ENCODE assay signal across 12 cellular contexts in the genomic region with DNA sequence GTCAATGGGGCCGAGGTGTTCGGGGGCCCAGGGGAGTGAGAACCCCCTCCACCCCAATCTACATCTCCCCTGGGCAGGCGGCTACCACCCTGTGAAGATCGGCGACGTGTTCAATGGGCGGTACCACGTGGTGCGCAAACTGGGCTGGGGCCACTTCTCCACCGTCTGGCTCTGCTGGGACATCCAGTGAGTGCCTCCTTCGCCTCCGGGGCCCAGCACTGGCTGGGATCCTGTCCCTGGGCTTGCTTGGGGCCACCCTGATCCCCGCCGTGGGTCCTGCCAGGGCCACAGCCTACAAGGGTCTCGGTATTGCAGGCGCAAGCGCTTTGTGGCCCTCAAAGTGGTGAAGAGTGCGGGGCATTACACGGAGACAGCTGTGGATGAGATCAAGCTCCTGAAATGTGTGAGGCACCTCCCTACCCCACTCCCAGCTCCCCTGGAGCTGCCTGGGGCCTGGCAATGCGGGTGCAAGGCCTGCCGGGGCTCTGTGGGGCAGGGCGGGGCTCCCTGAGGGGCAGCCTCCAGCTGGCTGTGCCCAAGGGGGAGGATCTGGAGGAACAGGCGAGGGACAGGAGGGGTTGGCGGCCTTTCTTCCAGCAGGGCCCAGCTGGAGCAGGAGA. TPM values are rescaled to one million over a fixed set of nuclear protein-coding genes. Genes with fewer than 3 reads are reported as not detected.
DNase-seq lines count a peak whose midpoint lies in the region; ATAC-seq and TF ChIP-seq lines count a peak whose summit lies in the region.
"Had no signal": no experiment of that assay in that cellular context is flagged by ENCODE, and none has a peak within 500 bp of the region (broad histone marks: within the 10 kb centered on the region; RNA-seq: fewer than 3 reads in every experiment).

No MANE protein-coding gene starts in this region.

- intact Hi-C loops in IMR-90 (cut with micrococcal nuclease) = no loop called here
- intact Hi-C loops in Calu3 (cut with micrococcal nuclease; ENCODE audit: unreplicated experiment) = no loop called here
- intact Hi-C loops in activated naive CD4-positive, alpha-beta T cell treated with anti-CD3 and anti-CD28 coated beads for 36 hours (cut with micrococcal nuclease) = no loop called here

- H2BK120ac ChIP-seq in IMR-90 (ENCODE audit: low read depth, low read length) = no peak overlapping the region

- peak overlapping the region in 2 of 10 experiments; percentile 37 to 40; a peak in 2 of 20 replicates for H3K4me3 ChIP-seq in BLaER1 treated with 17β-estradiol and CSF1 and Interleukin-3, amounts not matched to agents 10 nM and 100 nM
- no peak overlapping the region for H3K4me3 ChIP-seq in IMR-90 (ENCODE audit: insufficient read depth, low read depth, low read length)
- peak overlapping the region; percentile 49 for H3K4me3 ChIP-seq in coronary artery
- H3K4me3 ChIP-seq in parathyroid adenoma (ENCODE audit: low read depth, low read length) = no peak overlapping the region
- no peak overlapping the region for H3K4me3 ChIP-seq in neural progenitor cell

- no peak overlapping the region for H2BK5ac ChIP-seq in IMR-90 (ENCODE audit: low read depth, low read length, poor library complexity, severe bottlenecking)

- POLR2A ChIA-PET in IMR-90 (lab: Charles Lee; ENCODE audit: unreplicated experiment) = no interaction called here

- peaks cover 31% of the 10 kb centered on the region for H3K36me3 Mint-ChIP-seq in Calu3 (ENCODE audit: insufficient read depth, unreplicated experiment)
- H3K36me3 Mint-ChIP-seq in activated naive CD4-positive, alpha-beta T cell treated with anti-CD3 and anti-CD28 coated beads for 36 hours (ENCODE audit: low read depth) = no peaks in the 10 kb centered on the region
- no peaks in the 10 kb centered on the region for H3K36me3 Mint-ChIP-seq in neural progenitor cell

- no peak for TF ChIP-seq CTCF in IMR-90 (conservative IDR thresholded peaks at IDR 0.05; ENCODE audit: low read depth, low read length)
- TF ChIP-seq CTCF in coronary artery (IDR thresholded peaks at IDR 0.05) = no peak
- no peak for TF ChIP-seq CTCF in parathyroid adenoma (IDR thresholded peaks at IDR 0.05)
- no peak for TF ChIP-seq CTCF in Calu3 (IDR thresholded peaks at IDR 0.05; ENCODE audit: unreplicated experiment)
- TF ChIP-seq CTCF in neural progenitor cell (IDR thresholded peaks at IDR 0.05) = no peak

- H3K79me2 ChIP-seq in parathyroid adenoma = no peaks in the 10 kb centered on the region
- no peaks in the 10 kb centered on the region for H3K79me2 ChIP-seq in neural progenitor cell (ENCODE audit: low read depth)

- H3K18ac ChIP-seq in IMR-90 (ENCODE audit: low read depth, low read length) = no peak overlapping the region

- no peaks in the 10 kb centered on the region for H3K79me1 ChIP-seq in IMR-90 (ENCODE audit: low read depth in 1 of 2, low read length in 2 of 2)

- H3K56ac ChIP-seq in IMR-90 (ENCODE audit: extremely low read depth, insufficient read depth, low read length) = no peak overlapping the region

- H3K9me3 Mint-ChIP-seq in Calu3 (ENCODE audit: low read depth, unreplicated experiment) (no peaks in the 10 kb centered on the region), neural progenitor cell (peaks cover 9% of the 10 kb centered on the region)
- no peaks in the 10 kb centered on the region for H3K9me3 Mint-ChIP-seq in activated naive CD4-positive, alpha-beta T cell treated with anti-CD3 and anti-CD28 coated beads for 36 hours
- H3K9me3 Mint-ChIP-seq: activated CD4-positive, alpha-beta memory T cell treated with anti-CD3 and anti-CD28 coated beads for 36 hours had no signal

- in situ Hi-C loops in IMR-90 (cut with MboI; ENCODE audit: low sequenced_read_pairs) = no loop called here

- H3K27ac Mint-ChIP-seq in Calu3 (ENCODE audit: unreplicated experiment) = no peak overlapping the region
- no peak overlapping the region for H3K27ac Mint-ChIP-seq in activated naive CD4-positive, alpha-beta T cell treated with anti-CD3 and anti-CD28 coated beads for 36 hours
- H3K27ac Mint-ChIP-seq in neural progenitor cell = no peak overlapping the region
- H3K27ac Mint-ChIP-seq: activated CD4-positive, alpha-beta memory T cell treated with anti-CD3 and anti-CD28 coated beads for 36 hours had no signal

- peaks cover 0 to 88% (median 17%) of the 10 kb centered on the region in 11 experiments; a peak in 14 of 22 replicates for H4K20me1 ChIP-seq in BLaER1 treated with 17β-estradiol and CSF1 and Interleukin-3, amounts not matched to agents 10 nM and 100 nM
- H4K20me1 ChIP-seq in IMR-90 (ENCODE audit: insufficient read depth, low read length) (no peaks in the 10 kb centered on the region), neural progenitor cell (ENCODE audit: low read depth) (no peaks in the 10 kb centered on the region)

- H4K8ac ChIP-seq in IMR-90 (ENCODE audit: low read depth in 2 of 2, low read length in 2 of 2) = no peak overlapping the region

- H2AK9ac ChIP-seq in IMR-90 (replicated peaks; ENCODE audit: low read depth, low read length, poor library complexity) = peak overlapping the region; percentile 24

- H4K5ac ChIP-seq in IMR-90 (ENCODE audit: low read depth, low read length) = no peak overlapping the region

- H2BK15ac ChIP-seq in IMR-90 (ENCODE audit: low read depth, low read length) = no peak overlapping the region

- H3K4me1 Mint-ChIP-seq in Calu3 (ENCODE audit: low read depth, unreplicated experiment) = peaks cover 9% of the 10 kb centered on the region
- H3K4me1 Mint-ChIP-seq in activated naive CD4-positive, alpha-beta T cell treated with anti-CD3 and anti-CD28 coated beads for 36 hours (ENCODE audit: low read depth) = peaks cover 8% of the 10 kb centered on the region
- H3K4me1 Mint-ChIP-seq in neural progenitor cell = peaks cover 8% of the 10 kb centered on the region

- H3K4me1 ChIP-seq in BLaER1 treated with 17β-estradiol and CSF1 and Interleukin-3, amounts not matched to agents 10 nM and 100 nM = peaks cover 24 to 70% (median 43%) of the 10 kb centered on the region in 10 experiments
- H3K4me1 ChIP-seq in IMR-90 (ENCODE audit: control insufficient read depth, insufficient read depth, low read length) (no peaks in the 10 kb centered on the region), parathyroid adenoma (no peaks in the 10 kb centered on the region), neural progenitor cell (no peaks in the 10 kb centered on the region)

- H2AK5ac ChIP-seq in IMR-90 (ENCODE audit: low read depth, low read length) = no peak overlapping the region

- H3K14ac ChIP-seq in IMR-90 (replicated peaks; ENCODE audit: low read depth, low read length) = no peak overlapping the region

- WGBS in IMR-90 (ENCODE audit: extremely low coverage in 2 of 2, insufficient read length in 1 of 2), 2 experiments = 78% methylated on average over 14 of the region's 24 CpGs; no CpG with 5 or more reads in 1 of the 2 experiments

- DNase-seq in IMR-90 (no peak), coronary artery (ENCODE audit: low spot score) (no peak), Calu3 (no peak), neural progenitor cell (ENCODE audit: low spot score) (no peak), D341Med (ENCODE audit: low spot score) (no peak)
- no peak for DNase-seq in activated naive CD4-positive, alpha-beta T cell treated with anti-CD3 and anti-CD28 coated beads for 36 hours
- DNase-seq: activated CD4-positive, alpha-beta memory T cell treated with anti-CD3 and anti-CD28 coated beads for 36 hours; activated gamma-delta T cell treated with Interleukin-2 at 50 U/mL for 16 hours; occipital lobe; stimulated activated CD4-positive, alpha-beta T cell treated with anti-CD3 and anti-CD28 coated beads, Interleukin-1b, Interleukin-23, amount 100 ng/mL, for 48 hours had no signal

- BruUV-seq in IMR-90 (replicated peaks; lab: Mats Ljungman, UMichigan) = no TSS peak
- no TSS peak for BruUV-seq in Calu3 (replicated peaks; lab: Mats Ljungman, UMichigan)

- H3K9me1 ChIP-seq in IMR-90 (ENCODE audit: insufficient read depth, low read length) = no peaks in the 10 kb centered on the region

- peak overlapping the region in 6 of 11 experiments; percentile 32 to 64 (median 58); a peak in 8 of 22 replicates for H3K27ac ChIP-seq in BLaER1 treated with 17β-estradiol and CSF1 and Interleukin-3, amounts not matched to agents 10 nM and 100 nM
- no peak overlapping the region for H3K27ac ChIP-seq in IMR-90 (ENCODE audit: insufficient read depth, low read length)
- peak overlapping the region; percentile 44 to 84 for H3K27ac ChIP-seq in coronary artery
- no peak overlapping the region for H3K27ac ChIP-seq in parathyroid adenoma
- no peak overlapping the region for H3K27ac ChIP-seq in neural progenitor cell

- ATAC-seq in IMR-90 (ENCODE audit: low read depth) = peak; percentile 4; the same call in 1 of the 2 replicates

- peaks cover 0 to 25% (median 12%) of the 10 kb centered on the region in 11 experiments; a peak in 9 of 22 replicates for H3K36me3 ChIP-seq in BLaER1 treated with 17β-estradiol and CSF1 and Interleukin-3, amounts not matched to agents 10 nM and 100 nM
- H3K36me3 ChIP-seq in IMR-90 (ENCODE audit: control insufficient read depth, insufficient read depth, low read length) = peaks cover 7% of the 10 kb centered on the region; the same call in 1 of the 2 replicates
- no peaks in the 10 kb centered on the region for H3K36me3 ChIP-seq in parathyroid adenoma (ENCODE audit: control insufficient read depth, insufficient read depth, low read length)
- no peaks in the 10 kb centered on the region for H3K36me3 ChIP-seq in neural progenitor cell

- peaks cover 15% of the 10 kb centered on the region for H3K27me3 Mint-ChIP-seq in Calu3 (ENCODE audit: unreplicated experiment)
- peaks cover 5% of the 10 kb centered on the region for H3K27me3 Mint-ChIP-seq in activated naive CD4-positive, alpha-beta T cell treated with anti-CD3 and anti-CD28 coated beads for 36 hours (ENCODE audit: low read depth)
- peaks cover 5% of the 10 kb centered on the region for H3K27me3 Mint-ChIP-seq in neural progenitor cell (ENCODE audit: insufficient read depth, low read depth)

- peaks cover 0 to 47% (median 9%) of the 10 kb centered on the region in 11 experiments; a peak in 8 of 22 replicates for H3K9me3 ChIP-seq in BLaER1 treated with 17β-estradiol and CSF1 and Interleukin-3, amounts not matched to agents 10 nM and 100 nM (replicated peaks in 1 of 11)
- H3K9me3 ChIP-seq in IMR-90 (ENCODE audit: control insufficient read depth, insufficient read depth, low read length) (no peaks in the 10 kb centered on the region; the same call in 1 of the 2 replicates), parathyroid adenoma (ENCODE audit: control insufficient read depth, low read length) (no peaks in the 10 kb centered on the region), neural progenitor cell (ENCODE audit: low read depth) (no peaks in the 10 kb centered on the region)

- CTCF ChIA-PET in IMR-90 (lab: Yijun Ruan, JAX) = no interaction called here
- CTCF ChIA-PET in Calu3 (lab: Charles Lee) = no interaction called here
- CTCF ChIA-PET in activated naive CD4-positive, alpha-beta T cell treated with anti-CD3 and anti-CD28 coated beads for 36 hours (lab: Charles Lee) = interaction anchor here (0.6 kb wide), 1 partner anchor 172 kb away, joined by 3 read pairs; no protein-coding TSS in a partner anchor

- H3K27me3 ChIP-seq in BLaER1 treated with 17β-estradiol and CSF1 and Interleukin-3, amounts not matched to agents 10 nM and 100 nM = peaks cover 0 to 49% (median 25%) of the 10 kb centered on the region in 11 experiments; a peak in 16 of 22 replicates
- H3K27me3 ChIP-seq in IMR-90 (ENCODE audit: control insufficient read depth, insufficient read depth, low read length) (no peaks in the 10 kb centered on the region), parathyroid adenoma (ENCODE audit: control insufficient read depth, insufficient read depth, low read length) (no peaks in the 10 kb centered on the region), neural progenitor cell (no peaks in the 10 kb centered on the region)

- peak overlapping the region; percentile 56 to 92 (median 79) for H3K4me2 ChIP-seq in BLaER1 treated with 17β-estradiol and CSF1 and Interleukin-3, amounts not matched to agents 10 nM and 100 nM
- no peak overlapping the region for H3K4me2 ChIP-seq in IMR-90 (ENCODE audit: low read depth, low read length)
- H3K4me2 ChIP-seq in parathyroid adenoma (ENCODE audit: low read length) = no peak overlapping the region
- no peak overlapping the region for H3K4me2 ChIP-seq in neural progenitor cell

- TF ChIP-seq RAD21 in IMR-90 (IDR thresholded peaks at IDR 0.05; ENCODE audit: low read length) = no peak

- no peak overlapping the region for H2BK20ac ChIP-seq in IMR-90 (ENCODE audit: low read depth, low read length)

- H3K23ac ChIP-seq in IMR-90 (ENCODE audit: low read depth, low read length) = no peak overlapping the region

- dilution Hi-C loops in IMR-90 (cut with HindIII; ENCODE audit: low sequenced_read_pairs, unreplicated experiment) = no loop called here

- no peak for TF ChIP-seq POLR2A in IMR-90 (IDR thresholded peaks at IDR 0.05; ENCODE audit: low read depth, low read length)

- H3K4me3 Mint-ChIP-seq in Calu3 (ENCODE audit: low read depth, unreplicated experiment) (no peak overlapping the region), neural progenitor cell (no peak overlapping the region)
- no peak overlapping the region for H3K4me3 Mint-ChIP-seq in activated naive CD4-positive, alpha-beta T cell treated with anti-CD3 and anti-CD28 coated beads for 36 hours
- H3K4me3 Mint-ChIP-seq: activated CD4-positive, alpha-beta memory T cell treated with anti-CD3 and anti-CD28 coated beads for 36 hours had no signal

- peak overlapping the region in 8 of 11 experiments; percentile 32 to 70 (median 58); a peak in 11 of 22 replicates for H3K9ac ChIP-seq in BLaER1 treated with 17β-estradiol and CSF1 and Interleukin-3, amounts not matched to agents 10 nM and 100 nM
- H3K9ac ChIP-seq in IMR-90 (ENCODE audit: low read depth, low read length) = no peak overlapping the region
- no peak overlapping the region for H3K9ac ChIP-seq in parathyroid adenoma
- H3K9ac ChIP-seq in neural progenitor cell = no peak overlapping the region

- H3K4ac ChIP-seq in IMR-90 (ENCODE audit: low read depth, low read length) = no peak overlapping the region

- H3F3A ChIP-seq in neural progenitor cell (ENCODE audit: low read depth) = no peaks in the 10 kb centered on the region

- H4K91ac ChIP-seq in IMR-90 (ENCODE audit: insufficient read depth, low read depth, low read length) = no peak overlapping the region

- peak overlapping the region; percentile 67 for H2AFZ ChIP-seq in IMR-90 (replicated peaks; ENCODE audit: low read length, poor library complexity)
- H2AFZ ChIP-seq in parathyroid adenoma = peak overlapping the region; percentile 61
- no peak overlapping the region for H2AFZ ChIP-seq in neural progenitor cell (replicated peaks)

RNA-seq across cellular contexts. Expression of a gene that starts 0.7 kb away (rescaled TPM):
- 0.36 and 0.56 TPM in 2 replicates for total RNA-seq in IMR-90 (2012; rRNA removed)
- polyA plus RNA-seq in IMR-90 (2012; rRNA removed) = 0.34 and 0.70 TPM in 2 replicates
- polyA plus RNA-seq in IMR-90 (2012; cell fraction: cytosol; rRNA removed) = 0.32 and 1.1 TPM in 2 replicates
- polyA plus RNA-seq in IMR-90 (2012; cell fraction: nucleus; rRNA removed; ENCODE audit: low replicate concordance) = 2.9 and 5.6 TPM in 2 replicates
- total RNA-seq in Calu3 (2022) = 0.14 and 0.29 TPM in 2 replicates
- not detected for total RNA-seq in activated naive CD4-positive, alpha-beta T cell treated with anti-CD3 and anti-CD28 coated beads for 36 hours
- not detected in 2 replicates for total RNA-seq in neural progenitor cell (ENCODE audit: low replicate concordance)
- total RNA-seq: activated CD4-positive, alpha-beta memory T cell treated with anti-CD3 and anti-CD28 coated beads for 36 hours had no signal

RNA-seq across cellular contexts. Expression of a gene that starts 12.6 kb away (rescaled TPM):
- total RNA-seq in IMR-90 (2012; rRNA removed) (75.8 and 79.4 TPM in 2 replicates), Calu3 (2022) (64.5 and 71.2 TPM in 2 replicates), neural progenitor cell (ENCODE audit: low replicate concordance) (40.3 and 50.6 TPM in 2 replicates)
- polyA plus RNA-seq in IMR-90 (2012; rRNA removed) = 85.7 and 95.0 TPM in 2 replicates
- polyA plus RNA-seq in IMR-90 (2012; cell fraction: cytosol; rRNA removed) = 67.0 and 200 TPM in 2 replicates
- polyA plus RNA-seq in IMR-90 (2012; cell fraction: nucleus; rRNA removed; ENCODE audit: low replicate concordance) = 164 and 364 TPM in 2 replicates
- 10 to 100 TPM; 46.3 to 49.9 TPM for total RNA-seq in activated naive CD4-positive, alpha-beta T cell treated with anti-CD3 and anti-CD28 coated beads for 36 hours

RNA-seq across cellular contexts. Expression of a gene that starts 12.9 kb away (rescaled TPM):
- total RNA-seq in IMR-90 (2012; rRNA removed) (118 and 141 TPM in 2 replicates), Calu3 (2022) (360 and 391 TPM in 2 replicates), neural progenitor cell (ENCODE audit: low replicate concordance) (58.4 and 112 TPM in 2 replicates)
- polyA plus RNA-seq in IMR-90 (2012; rRNA removed) = 480 and 481 TPM in 2 replicates
- polyA plus RNA-seq in IMR-90 (2012; cell fraction: cytosol; rRNA removed) = 329 and 598 TPM in 2 replicates
- polyA plus RNA-seq in IMR-90 (2012; cell fraction: nucleus; rRNA removed; ENCODE audit: low replicate concordance) = 171 and 243 TPM in 2 replicates
- 100 to 1,000 TPM; 148 to 152 TPM for total RNA-seq in activated naive CD4-positive, alpha-beta T cell treated with anti-CD3 and anti-CD28 coated beads for 36 hours

RNA-seq across cellular contexts. Expression of a gene that starts 17.5 kb away (rescaled TPM):
- total RNA-seq in IMR-90 (2012; rRNA removed) = 0.36 and 1.7 TPM in 2 replicates
- polyA plus RNA-seq in IMR-90 (2012; rRNA removed) = 22.3 and 26.9 TPM in 2 replicates
- 9.9 and 21.3 TPM in 2 replicates for polyA plus RNA-seq in IMR-90 (2012; cell fraction: cytosol; rRNA removed)
- 117 and 388 TPM in 2 replicates for polyA plus RNA-seq in IMR-90 (2012; cell fraction: nucleus; rRNA removed; ENCODE audit: low replicate concordance)
- 37.5 and 49.2 TPM in 2 replicates for total RNA-seq in Calu3 (2022)
- under 1 TPM; 0.05 to 0.44 TPM for total RNA-seq in activated naive CD4-positive, alpha-beta T cell treated with anti-CD3 and anti-CD28 coated beads for 36 hours
- 0.25 and 0.71 TPM in 2 replicates for total RNA-seq in neural progenitor cell (ENCODE audit: low replicate concordance)

RNA-seq across cellular contexts. Expression of a gene that starts 48.8 kb away (rescaled TPM):
- under 0.01 and 0.28 TPM in 2 replicates for total RNA-seq in IMR-90 (2012; rRNA removed)
- 0.34 and 0.38 TPM in 2 replicates for polyA plus RNA-seq in IMR-90 (2012; rRNA removed)
- 0.21 and 0.30 TPM in 2 replicates for polyA plus RNA-seq in IMR-90 (2012; cell fraction: cytosol; rRNA removed)
- 1.8 and 2.2 TPM in 2 replicates for polyA plus RNA-seq in IMR-90 (2012; cell fraction: nucleus; rRNA removed; ENCODE audit: low replicate concordance)
- 0.59 and 0.76 TPM in 2 replicates for total RNA-seq in Calu3 (2022)
- 1 to 10 TPM in 1 of 2 experiments, under 1 TPM in 1; 0.83 to 1.0 TPM for total RNA-seq in activated naive CD4-positive, alpha-beta T cell treated with anti-CD3 and anti-CD28 coated beads for 36 hours
- 1.9 and 5.2 TPM in 2 replicates for total RNA-seq in neural progenitor cell (ENCODE audit: low replicate concordance)

Comparison
In these comparisons a context has a peak if more than half of its experiments do, and no peak if none do; other contexts are left out.
1. H3K27ac ChIP-seq: peak in BLaER1 treated with 17β-estradiol and CSF1 and Interleukin-3, amounts not matched to agents 10 nM and 100 nM (6 of 11) and coronary artery (2 of 2); none in IMR-90 (single experiment), parathyroid adenoma (single experiment) and neural progenitor cell (single experiment).
2. H3K4me2 ChIP-seq: peak in BLaER1 treated with 17β-estradiol and CSF1 and Interleukin-3, amounts not matched to agents 10 nM and 100 nM (11 of 11); none in IMR-90 (single experiment), parathyroid adenoma (single experiment) and neural progenitor cell (single experiment).
3. H3K9ac ChIP-seq: peak in BLaER1 treated with 17β-estradiol and CSF1 and Interleukin-3, amounts not matched to agents 10 nM and 100 nM (8 of 11); none in IMR-90 (single experiment), parathyroid adenoma (single experiment) and neural progenitor cell (single experiment).